In the genomic region with DNA sequence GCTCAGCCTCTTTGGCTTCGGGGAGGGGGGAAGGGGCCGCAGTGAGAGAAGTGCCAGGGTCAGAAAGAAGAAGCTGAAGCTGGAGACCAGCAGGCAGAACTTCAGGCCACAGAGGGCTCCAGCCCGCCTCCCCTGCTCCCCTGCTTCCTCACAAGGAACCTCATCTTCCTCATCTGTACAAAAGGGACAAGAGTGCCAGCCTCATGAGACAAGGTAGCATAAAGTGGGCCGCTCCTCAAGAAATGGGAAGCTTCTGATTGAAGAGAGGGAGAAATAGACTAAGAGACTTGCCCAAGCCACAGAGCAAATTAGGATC, we compare ENCODE assay signal across 11 cellular contexts. TPM values are rescaled to one million over a fixed set of nuclear protein-coding genes. Genes with fewer than 3 reads are reported as not detected.
DNase-seq lines count a peak whose midpoint lies in the region; ATAC-seq and TF ChIP-seq lines count a peak whose summit lies in the region.
"Had no signal": no experiment of that assay in that cellular context is flagged by ENCODE, and none has a peak within 500 bp of the region (broad histone marks: within the 10 kb centered on the region; RNA-seq: fewer than 3 reads in every experiment).

No MANE protein-coding gene starts in this region.

- ATAC-seq in stimulated activated naive CD8-positive, alpha-beta T cell treated with anti-CD3 and anti-CD28 coated beads, Interleukin-15, amount 100 ng/mL, for 72 hours, result no peak
- ATAC-seq: naive thymus-derived CD4-positive, alpha-beta T cell had no signal

- no peak for TF ChIP-seq CTCF in breast epithelium (IDR thresholded peaks at IDR 0.05)
- TF ChIP-seq CTCF in MCF 10A (IDR thresholded peaks at IDR 0.05; ENCODE audit: unreplicated experiment), result no peak
- no peak for TF ChIP-seq CTCF in nephron progenitor cell (IDR thresholded peaks at IDR 0.05)
- TF ChIP-seq CTCF in uterus (IDR thresholded peaks at IDR 0.05), result no peak

- intact Hi-C loops in breast epithelium (cut with DNase I; ENCODE audit: low total_unique reads), result no loop called here
- intact Hi-C loops in MCF 10A (cut with micrococcal nuclease), result no loop called here
- intact Hi-C loops in dendritic cell treated with granulocyte-macrophage colony-stimulating factor and Interleukin-4, amounts not matched to agents 40 ng/mL and 50 ng/mL, for 4 days (cut with micrococcal nuclease), result no loop called here
- intact Hi-C loops in uterus (cut with DNase I; ENCODE audit: low total_unique reads), result no loop called here

- H3K4me1 ChIP-seq in breast epithelium (peaks cover 34 to 76% of the 10 kb centered on the region in 2 donors), uterus (peaks cover 32 to 67% of the 10 kb centered on the region in 2 donors)

- DNase-seq in breast epithelium (ENCODE audit: low spot score in 2 of 2) (no peak), MCF 10A (ENCODE audit: unreplicated experiment) (no peak), nephron progenitor cell (no peak), uterus (no peak), NCI-H446 (lab: John Stamatoyannopoulos, UW) (no peak)
- no peak for DNase-seq in stimulated activated naive CD8-positive, alpha-beta T cell treated with anti-CD3 and anti-CD28 coated beads, Interleukin-15, amount 100 ng/mL, for 72 hours
- DNase-seq in activated CD4-positive, alpha-beta T cell treated with anti-CD3 and anti-CD28 coated beads, Interleukin-2, amount 50 U/mL, for 1 hour, result no peak
- DNase-seq: activated effector memory CD4-positive, alpha-beta T cell treated with Interleukin-2 at 50 U/mL for 16 hours; naive thymus-derived CD4-positive, alpha-beta T cell; NCI-H2081 treated with DMSO at 0.1 percent for 48 hours had no signal

- no peaks in the 10 kb centered on the region for H3K27me3 ChIP-seq in breast epithelium
- no peaks in the 10 kb centered on the region for H3K27me3 ChIP-seq in uterus

- no peaks in the 10 kb centered on the region for H3K36me3 Mint-ChIP-seq in MCF 10A (ENCODE audit: insufficient read depth, unreplicated experiment)
- H3K36me3 Mint-ChIP-seq in dendritic cell treated with granulocyte-macrophage colony-stimulating factor and Interleukin-4, amounts not matched to agents 40 ng/mL and 50 ng/mL, for 4 days (ENCODE audit: low read depth), result no peaks in the 10 kb centered on the region
- H3K36me3 Mint-ChIP-seq in nephron progenitor cell (ENCODE audit: low read depth), result peaks cover 4% of the 10 kb centered on the region

- H3K4me3 ChIP-seq in breast epithelium (peak overlapping the region in 1 of 3 donors; percentile 43), uterus (no peak overlapping the region)

- POLR2A ChIA-PET in MCF 10A (lab: Yijun Ruan, JAX), result interaction anchor here (1.0 kb wide), 1 partner anchor 19 kb away, joined by 3 read pairs; no protein-coding TSS in a partner anchor

- peak overlapping the region; percentile 92 to 95 for H3K27ac ChIP-seq in breast epithelium
- H3K27ac ChIP-seq in uterus, result peak overlapping the region; percentile 94 to 97

- no peak for TF ChIP-seq POLR2A in breast epithelium (IDR thresholded peaks at IDR 0.05)
- TF ChIP-seq POLR2A in uterus (IDR thresholded peaks at IDR 0.05), result no peak

- H3K9me3 ChIP-seq in breast epithelium (no peaks in the 10 kb centered on the region), uterus (no peaks in the 10 kb centered on the region)

- H3K27ac Mint-ChIP-seq in MCF 10A (ENCODE audit: low read depth, unreplicated experiment) (no peak overlapping the region), nephron progenitor cell (peak overlapping the region; percentile 92)
- H3K27ac Mint-ChIP-seq in dendritic cell treated with granulocyte-macrophage colony-stimulating factor and Interleukin-4, amounts not matched to agents 40 ng/mL and 50 ng/mL, for 4 days, result peak overlapping the region; percentile 78
- no peak overlapping the region for H3K27ac Mint-ChIP-seq in stimulated activated naive CD8-positive, alpha-beta T cell treated with anti-CD3 and anti-CD28 coated beads, Interleukin-15, amount 100 ng/mL, for 72 hours

- no peaks in the 10 kb centered on the region for H3K36me3 ChIP-seq in breast epithelium
- H3K36me3 ChIP-seq in uterus, result no peaks in the 10 kb centered on the region

- BruUV-seq in MCF 10A (replicated peaks; lab: Mats Ljungman, UMichigan), result no TSS peak

- H3K27me3 Mint-ChIP-seq in MCF 10A (ENCODE audit: insufficient read depth, unreplicated experiment) (no peaks in the 10 kb centered on the region), nephron progenitor cell (ENCODE audit: low read depth, poor library complexity) (no peaks in the 10 kb centered on the region)
- H3K27me3 Mint-ChIP-seq in dendritic cell treated with granulocyte-macrophage colony-stimulating factor and Interleukin-4, amounts not matched to agents 40 ng/mL and 50 ng/mL, for 4 days, result peaks cover 8% of the 10 kb centered on the region
- no peaks in the 10 kb centered on the region for H3K27me3 Mint-ChIP-seq in stimulated activated naive CD8-positive, alpha-beta T cell treated with anti-CD3 and anti-CD28 coated beads, Interleukin-15, amount 100 ng/mL, for 72 hours
- H3K27me3 Mint-ChIP-seq: naive thymus-derived CD4-positive, alpha-beta T cell had no signal

- CTCF ChIA-PET in MCF 10A (lab: Yijun Ruan, JAX), result interaction anchor here (0.7 to 0.9 kb wide), 3 partner anchors 8 to 98 kb away, joined by 3 to 4 read pairs (median 3); no protein-coding TSS in a partner anchor

- H3K4me3 Mint-ChIP-seq in MCF 10A (ENCODE audit: unreplicated experiment) (no peak overlapping the region), nephron progenitor cell (peak overlapping the region; percentile 30)
- H3K4me3 Mint-ChIP-seq in dendritic cell treated with granulocyte-macrophage colony-stimulating factor and Interleukin-4, amounts not matched to agents 40 ng/mL and 50 ng/mL, for 4 days, result peak overlapping the region; percentile 13
- H3K4me3 Mint-ChIP-seq in stimulated activated naive CD8-positive, alpha-beta T cell treated with anti-CD3 and anti-CD28 coated beads, Interleukin-15, amount 100 ng/mL, for 72 hours, result no peak overlapping the region
- H3K4me3 Mint-ChIP-seq: naive thymus-derived CD4-positive, alpha-beta T cell had no signal

- H3K4me1 Mint-ChIP-seq in MCF 10A (ENCODE audit: insufficient read depth, unreplicated experiment) (peaks cover 43% of the 10 kb centered on the region), nephron progenitor cell (peaks cover 95% of the 10 kb centered on the region)
- peaks cover 94% of the 10 kb centered on the region for H3K4me1 Mint-ChIP-seq in dendritic cell treated with granulocyte-macrophage colony-stimulating factor and Interleukin-4, amounts not matched to agents 40 ng/mL and 50 ng/mL, for 4 days (ENCODE audit: low read depth)
- H3K4me1 Mint-ChIP-seq in stimulated activated naive CD8-positive, alpha-beta T cell treated with anti-CD3 and anti-CD28 coated beads, Interleukin-15, amount 100 ng/mL, for 72 hours, result peaks cover 40% of the 10 kb centered on the region

- H3K9me3 Mint-ChIP-seq in MCF 10A (ENCODE audit: unreplicated experiment) (no peaks in the 10 kb centered on the region), nephron progenitor cell (no peaks in the 10 kb centered on the region)
- H3K9me3 Mint-ChIP-seq in dendritic cell treated with granulocyte-macrophage colony-stimulating factor and Interleukin-4, amounts not matched to agents 40 ng/mL and 50 ng/mL, for 4 days, result no peaks in the 10 kb centered on the region
- H3K9me3 Mint-ChIP-seq in stimulated activated naive CD8-positive, alpha-beta T cell treated with anti-CD3 and anti-CD28 coated beads, Interleukin-15, amount 100 ng/mL, for 72 hours, result no peaks in the 10 kb centered on the region
- H3K9me3 Mint-ChIP-seq: naive thymus-derived CD4-positive, alpha-beta T cell had no signal

RNA-seq across cellular contexts. Expression of gene AHDC1, which starts 39.7 kb away (rescaled TPM):
- total RNA-seq in breast epithelium (10 to 100 TPM; 10.7 to 17.1 (median 15.4) TPM), MCF 10A (2022) (18.4 and 25.2 TPM in 2 replicates), uterus (100 to 1,000 TPM in 1 of 4 donors, 10 to 100 TPM in 3; 11.2 to 179 (median 50.7) TPM)

Comparison
In these comparisons a context has a peak if more than half of its experiments do, and no peak if none do; other contexts are left out.
1. H3K27ac Mint-ChIP-seq: peak in dendritic cell treated with granulocyte-macrophage colony-stimulating factor and Interleukin-4, amounts not matched to agents 40 ng/mL and 50 ng/mL, for 4 days (single experiment) and nephron progenitor cell (single experiment); none in MCF 10A (single experiment) and stimulated activated naive CD8-positive, alpha-beta T cell treated with anti-CD3 and anti-CD28 coated beads, Interleukin-15, amount 100 ng/mL, for 72 hours (0 of 2).
2. H3K4me3 Mint-ChIP-seq: peak in dendritic cell treated with granulocyte-macrophage colony-stimulating factor and Interleukin-4, amounts not matched to agents 40 ng/mL and 50 ng/mL, for 4 days (single experiment) and nephron progenitor cell (single experiment); none in MCF 10A (single experiment) and stimulated activated naive CD8-positive, alpha-beta T cell treated with anti-CD3 and anti-CD28 coated beads, Interleukin-15, amount 100 ng/mL, for 72 hours (0 of 2).